In genomic region chr4:146342600-146343192, GRCh38 we compare ENCODE assay signal across 8 cellular contexts.
DNase-seq lines count a peak whose midpoint lies in the region; ATAC-seq, FAIRE-seq and TF ChIP-seq lines count a peak whose summit lies in the region.

No MANE protein-coding gene starts in this region.

- intact Hi-C loops in adrenal gland (cut with DNase I) (loop anchor here in 1 of 2 donors (5.0 to 10.0 kb wide), 2 partner anchors 182 to 570 kb away; partner anchors contain the start of gene SLC10A7), kidney (cut with DNase I) (loop anchor here (10.0 kb wide), 1 partner anchor 572 kb away; no protein-coding TSS in a partner anchor), uterus (cut with DNase I; ENCODE audit: low total_unique reads) (no loop called here)

- no peak overlapping the region for H3K9ac ChIP-seq in kidney (ENCODE audit: low read length in 2 of 2)

- H3K27ac ChIP-seq in adrenal gland (no peak overlapping the region), kidney (ENCODE audit: low read depth in 2 of 2, low read length in 2 of 2) (no peak overlapping the region), uterus (no peak overlapping the region)

- TF ChIP-seq POLR2A in adrenal gland (IDR thresholded peaks at IDR 0.05) (no peak), uterus (IDR thresholded peaks at IDR 0.05) (no peak)

- DNase-seq in activated CD8-positive, alpha-beta memory T cell treated with anti-CD3 and anti-CD28 coated beads, Interleukin-2, amount 50 U/mL, for 4 hours: peak; percentile 18
- no peak for DNase-seq in activated CD8-positive, alpha-beta memory T cell treated with anti-CD3 and anti-CD28 coated beads for 24 hours
- DNase-seq in M059J (ENCODE audit: low read depth) (peak; percentile 29), adrenal gland (peak in 5 of 7 donors; percentile 13 to 49 (median 38)), kidney (no peak), uterus (peak in 1 of 2 donors; percentile 15), middle frontal gyrus (ENCODE audit: extremely low spot score, low spot score) (no peak)

- peak; percentile 91 for FAIRE-seq in kidney (lab: Jason Lieb, UNC)

- no peaks in the 10 kb centered on the region for H3K27me3 ChIP-seq in adrenal gland
- no peaks in the 10 kb centered on the region for H3K27me3 ChIP-seq in uterus

- peaks cover 0 to 6% of the 10 kb centered on the region in 2 donors for H3K4me1 ChIP-seq in adrenal gland (replicated peaks in 1 of 2)
- H3K4me1 ChIP-seq in kidney (ENCODE audit: control insufficient read depth in 1 of 2, insufficient read depth in 1 of 2, low read depth in 1 of 2, low read length in 2 of 2): no peaks in the 10 kb centered on the region
- no peaks in the 10 kb centered on the region for H3K4me1 ChIP-seq in uterus

- WGBS in adrenal gland, 4 donors: 93 to 97% (median 95%) methylated on average over 1 of the region's 1 CpG

- no peaks in the 10 kb centered on the region for H3K36me3 ChIP-seq in adrenal gland (replicated peaks in 1 of 2)
- H3K36me3 ChIP-seq in kidney (ENCODE audit: control insufficient read depth in 1 of 2, insufficient read depth in 2 of 2, low read length in 2 of 2): no peaks in the 10 kb centered on the region
- H3K36me3 ChIP-seq in uterus: no peaks in the 10 kb centered on the region

- no peaks in the 10 kb centered on the region for H3K9me3 ChIP-seq in adrenal gland (replicated peaks in 1 of 3)
- H3K9me3 ChIP-seq in kidney (ENCODE audit: control insufficient read depth in 1 of 2, low read length in 2 of 2): no peaks in the 10 kb centered on the region
- no peaks in the 10 kb centered on the region for H3K9me3 ChIP-seq in uterus

- H3K4me3 ChIP-seq in adrenal gland (no peak overlapping the region), kidney (ENCODE audit: low read length in 2 of 2) (no peak overlapping the region), uterus (no peak overlapping the region)

- no peak for ATAC-seq in GM18861 (IDR thresholded peaks at IDR 0.05; ENCODE audit: unreplicated experiment)

- TF ChIP-seq CTCF in adrenal gland (IDR thresholded peaks at IDR 0.05) (peak; percentile 27 to 74 (median 52)), kidney (IDR thresholded peaks at IDR 0.05; ENCODE audit: borderline replicate concordance, extremely low read depth, insufficient read depth) (peak; percentile 44), uterus (IDR thresholded peaks at IDR 0.05) (peak; percentile 9 to 58 (median 34))

Comparison
In these comparisons a context has a peak if more than half of its experiments do, and no peak if none do; other contexts are left out.
1. DNase-seq: peak in activated CD8-positive, alpha-beta memory T cell treated with anti-CD3 and anti-CD28 coated beads, Interleukin-2, amount 50 U/mL, for 4 hours (single experiment), M059J (single experiment) and adrenal gland (5 of 7); none in activated CD8-positive, alpha-beta memory T cell treated with anti-CD3 and anti-CD28 coated beads for 24 hours (single experiment), kidney (single experiment) and middle frontal gyrus (single experiment).
2. Peak in every context shown above with its lines, with median percentiles within 50 percentile points of each other: CTCF ChIP-seq.